In the genomic region with DNA sequence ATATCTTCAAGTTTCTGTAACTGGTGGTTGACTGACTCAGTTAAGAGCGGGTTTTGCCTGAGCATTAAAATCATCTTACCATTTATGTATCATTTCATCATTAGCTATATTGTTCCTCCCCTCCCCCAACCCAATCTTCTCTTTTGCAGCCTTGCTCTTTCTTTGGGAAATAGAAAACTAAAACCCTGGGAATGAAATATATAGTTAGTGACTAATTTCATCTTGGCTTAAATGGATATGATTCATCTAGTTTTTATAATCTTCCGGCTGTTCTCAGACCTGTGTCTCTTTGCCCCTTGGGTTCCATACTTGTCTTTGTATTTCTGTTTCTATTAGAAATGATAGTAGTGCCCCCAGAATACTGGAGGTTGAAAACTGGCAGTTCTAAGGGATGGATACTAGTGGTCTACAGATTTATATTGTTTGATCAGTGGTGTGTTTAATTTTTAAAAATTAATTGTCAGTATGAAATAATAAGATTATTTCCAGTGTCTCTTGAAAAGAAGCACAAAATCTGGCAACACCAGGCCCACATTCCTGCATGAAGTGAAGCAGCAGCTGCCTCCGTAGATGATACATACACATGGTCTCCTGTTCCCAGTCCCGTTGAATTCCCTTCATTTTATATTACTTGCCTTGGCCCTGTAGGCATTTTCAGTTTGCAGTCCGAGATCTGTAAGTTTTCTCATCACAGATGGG, we compare ENCODE assay signal across 16 cellular contexts. TPM values are rescaled to one million over a fixed set of nuclear protein-coding genes. Genes with fewer than 3 reads are reported as not detected.
DNase-seq lines count a peak whose midpoint lies in the region; ATAC-seq, FAIRE-seq and TF ChIP-seq lines count a peak whose summit lies in the region.
"Had no signal": no experiment of that assay in that cellular context is flagged by ENCODE, and none has a peak within 500 bp of the region (broad histone marks: within the 10 kb centered on the region; RNA-seq: fewer than 3 reads in every experiment).

No MANE protein-coding gene starts in this region.

- intact Hi-C loops in MCF 10A (cut with micrococcal nuclease) (loop anchor here (2.0 kb wide), 1 partner anchor 43 kb away; no protein-coding TSS in a partner anchor), breast epithelium (cut with DNase I; ENCODE audit: low total_unique reads) (no loop called here), thyroid gland (cut with DNase I) (no loop called here)

- H3K36me3 Mint-ChIP-seq in MCF 10A (ENCODE audit: insufficient read depth, unreplicated experiment), result no peaks in the 10 kb centered on the region
- peaks cover 4% of the 10 kb centered on the region for H3K36me3 Mint-ChIP-seq in effector memory CD8-positive, alpha-beta T cell (ENCODE audit: insufficient read depth)

- H3K4me3 Mint-ChIP-seq in MCF 10A (ENCODE audit: unreplicated experiment), result peak overlapping the region; percentile 63
- no peak overlapping the region for H3K4me3 Mint-ChIP-seq in effector memory CD8-positive, alpha-beta T cell
- H3K4me3 Mint-ChIP-seq: activated B cell treated with CpG ODN at 0.5 μM for 24 hours; activated T-cell treated with anti-CD3 and anti-CD28 coated beads, Interleukin-2, amount 50 U/mL, for 24 hours had no signal

- no peak for ATAC-seq in HG03520 (IDR thresholded peaks at IDR 0.05; ENCODE audit: unreplicated experiment)
- ATAC-seq in effector memory CD8-positive, alpha-beta T cell (replicated peaks), result no peak

- CTCF ChIA-PET in MCF 10A (lab: Yijun Ruan, JAX) (interaction anchor here (0.5 to 1.8 kb wide), 2 partner anchors 18 to 22 kb away, joined by 4 read pairs; no protein-coding TSS in a partner anchor), GM10248 (lab: Yijun Ruan, JAX) (interaction anchor here (0.8 to 1.4 kb wide), 3 partner anchors 10 to 173 kb away, joined by 3 read pairs; no protein-coding TSS in a partner anchor)

- H3K27me3 Mint-ChIP-seq in MCF 10A (ENCODE audit: insufficient read depth, unreplicated experiment), result no peaks in the 10 kb centered on the region
- no peaks in the 10 kb centered on the region for H3K27me3 Mint-ChIP-seq in effector memory CD8-positive, alpha-beta T cell
- H3K27me3 Mint-ChIP-seq: activated B cell treated with CpG ODN at 0.5 μM for 24 hours; activated T-cell treated with anti-CD3 and anti-CD28 coated beads, Interleukin-2, amount 50 U/mL, for 24 hours had no signal

- WGBS in thyroid gland, 2 donors, result 84 to 91% methylated on average over 5 of the region's 5 CpGs

- H3K36me3 ChIP-seq in breast epithelium (no peaks in the 10 kb centered on the region), keratinocyte (ENCODE audit: control insufficient read depth in 2 of 2, extremely low read depth in 1 of 2, insufficient read depth in 2 of 2, low read length in 2 of 2) (no peaks in the 10 kb centered on the region), thyroid gland (no peaks in the 10 kb centered on the region)
- H3K36me3 ChIP-seq: HAP-1, tibial nerve had no signal

- no peak for FAIRE-seq in keratinocyte (lab: Jason Lieb, UNC)

- H3K4me3 ChIP-seq in breast epithelium, result no peak overlapping the region
- peak overlapping the region in 2 of 3 experiments; percentile 52 to 57 for H3K4me3 ChIP-seq in keratinocyte (ENCODE audit: control insufficient read depth in 2 of 3, extremely low read depth in 1 of 3, insufficient read depth in 2 of 3, low read depth in 1 of 3, low read length in 3 of 3)
- no peak overlapping the region for H3K4me3 ChIP-seq in thyroid gland (replicated peaks in 1 of 3)
- H3K4me3 ChIP-seq: HAP-1, SK-N-MC, skin epidermis, tibial nerve had no signal

- peak overlapping the region; percentile 96 for H3K4me2 ChIP-seq in keratinocyte (ENCODE audit: control insufficient read depth, extremely low read depth, insufficient read depth, low read depth, low read length)

- H3K4me1 ChIP-seq in breast epithelium, result peaks cover 0 to 4% of the 10 kb centered on the region in 2 donors
- H3K4me1 ChIP-seq in keratinocyte (ENCODE audit: control insufficient read depth, extremely low read depth, insufficient read depth, low read length), result peaks cover 66% of the 10 kb centered on the region
- H3K4me1 ChIP-seq in thyroid gland, result peaks cover 6 to 18% of the 10 kb centered on the region in 2 donors

- no peaks in the 10 kb centered on the region for H3K27me3 ChIP-seq in breast epithelium
- no peaks in the 10 kb centered on the region for H3K27me3 ChIP-seq in keratinocyte (ENCODE audit: control insufficient read depth, extremely low read depth, insufficient read depth, low read length)
- no peaks in the 10 kb centered on the region for H3K27me3 ChIP-seq in thyroid gland
- H3K27me3 ChIP-seq: tibial nerve had no signal

- POLR2A ChIA-PET in MCF 10A (lab: Yijun Ruan, JAX), result interaction anchor here (0.7 to 13.2 kb wide), 11 partner anchors 8 to 294 kb away, joined by 3 to 316 read pairs (median 8); a partner anchor contains a TSS
- POLR2A ChIA-PET in GM10248 (lab: Yijun Ruan, JAX), result no interaction called here

- H3K9me3 ChIP-seq in breast epithelium (no peaks in the 10 kb centered on the region), keratinocyte (ENCODE audit: control insufficient read depth, low read depth, low read length) (no peaks in the 10 kb centered on the region), thyroid gland (no peaks in the 10 kb centered on the region)
- H3K9me3 ChIP-seq: HAP-1, tibial nerve had no signal

- TSS peak; percentile 45 for BruUV-seq in MCF 10A (replicated peaks; lab: Mats Ljungman, UMichigan)

- no peaks in the 10 kb centered on the region for H4K20me1 ChIP-seq in keratinocyte (ENCODE audit: control insufficient read depth, extremely low read depth, insufficient read depth, low read length)

- H2AFZ ChIP-seq in keratinocyte (ENCODE audit: control insufficient read depth, low read length), result peak overlapping the region; percentile 38

- peaks cover 34% of the 10 kb centered on the region for H3K79me2 ChIP-seq in keratinocyte (ENCODE audit: control insufficient read depth, insufficient read depth, low read length)

- TF ChIP-seq CTCF in MCF 10A (IDR thresholded peaks at IDR 0.05; ENCODE audit: unreplicated experiment), result no peak
- TF ChIP-seq CTCF in breast epithelium (IDR thresholded peaks at IDR 0.05), result no peak
- TF ChIP-seq CTCF in keratinocyte (optimal IDR thresholded peaks at IDR 0.05 in 1 of 3, IDR thresholded peaks at IDR 0.05 in 1 of 3, conservative IDR thresholded peaks at IDR 0.05 in 1 of 3; ENCODE audit: extremely low read depth in 1 of 3, insufficient read depth in 2 of 3, low read length in 3 of 3), result no peak
- no peak for TF ChIP-seq CTCF in GM10248 (IDR thresholded peaks at IDR 0.05; ENCODE audit: control extremely low read depth, extremely low read depth, low read depth, missing control alignments)
- no peak for TF ChIP-seq CTCF in thyroid gland (IDR thresholded peaks at IDR 0.05)

- DNase-seq in MCF 10A (ENCODE audit: unreplicated experiment), result peak; percentile 80
- no peak for DNase-seq in breast epithelium (ENCODE audit: low spot score in 2 of 2)
- no peak for DNase-seq in keratinocyte (ENCODE audit: low read depth, low spot score)
- no peak for DNase-seq in GM10248 (ENCODE audit: extremely low spot score)
- DNase-seq in effector memory CD8-positive, alpha-beta T cell, result no peak
- DNase-seq in thyroid gland, result no peak
- DNase-seq: 8988T; activated B cell treated with CpG ODN at 0.5 μM for 24 hours; activated T-cell treated with anti-CD3 and anti-CD28 coated beads, Interleukin-2, amount 50 U/mL, for 24 hours; NCI-H1417 had no signal

- no peak for TF ChIP-seq POLR2A in breast epithelium (IDR thresholded peaks at IDR 0.05)
- no peak for TF ChIP-seq POLR2A in thyroid gland (IDR thresholded peaks at IDR 0.05)

- H3K9me1 ChIP-seq in keratinocyte (ENCODE audit: control insufficient read depth, extremely low read depth, insufficient read depth, low read length), result no peaks in the 10 kb centered on the region

- H3K27ac ChIP-seq in breast epithelium (peak overlapping the region in 1 of 2 donors; percentile 37), cingulate gyrus (ENCODE audit: low read depth, low read length) (peak overlapping the region; percentile 41), keratinocyte (ENCODE audit: control insufficient read depth, insufficient read depth, low read length) (peak overlapping the region; percentile 89), thyroid gland (no peak overlapping the region)
- H3K27ac ChIP-seq: SK-N-MC, tibial nerve had no signal

- H3K4me1 Mint-ChIP-seq in MCF 10A (ENCODE audit: insufficient read depth, unreplicated experiment), result peaks cover 58% of the 10 kb centered on the region
- H3K4me1 Mint-ChIP-seq in effector memory CD8-positive, alpha-beta T cell (ENCODE audit: low read depth in 2 of 2), result peaks cover 0 to 14% of the 10 kb centered on the region in 2 donors

- H3K9me3 Mint-ChIP-seq in MCF 10A (ENCODE audit: unreplicated experiment), result no peaks in the 10 kb centered on the region
- H3K9me3 Mint-ChIP-seq in effector memory CD8-positive, alpha-beta T cell, result no peaks in the 10 kb centered on the region
- H3K9me3 Mint-ChIP-seq: activated B cell treated with CpG ODN at 0.5 μM for 24 hours had no signal

- dilution Hi-C loops in keratinocyte (cut with MboI; ENCODE audit: extremely low pct_ligation_motif_present, low sequenced_read_pairs), result no loop called here

- H3K9ac ChIP-seq in keratinocyte (ENCODE audit: control insufficient read depth, extremely low read depth, insufficient read depth, low read length), result peak overlapping the region; percentile 60

- peak overlapping the region; percentile 92 for H3K27ac Mint-ChIP-seq in MCF 10A (ENCODE audit: low read depth, unreplicated experiment)
- H3K27ac Mint-ChIP-seq in effector memory CD8-positive, alpha-beta T cell, result no peak overlapping the region
- H3K27ac Mint-ChIP-seq: activated B cell treated with CpG ODN at 0.5 μM for 24 hours; activated T-cell treated with anti-CD3 and anti-CD28 coated beads, Interleukin-2, amount 50 U/mL, for 24 hours had no signal

RNA-seq across cellular contexts. Expression of a gene that starts 44.5 kb away (rescaled TPM):
- total RNA-seq in MCF 10A (2022) (12.4 and 13.1 TPM in 2 replicates), breast epithelium (10 to 100 TPM in 2 of 3 donors, 1 to 10 TPM in 1; 9.8 to 19.9 (median 15.4) TPM), thyroid gland (10 to 100 TPM; 14.6 to 22.7 (median 20.4) TPM)
- polyA plus RNA-seq in keratinocyte, result 5.8 to 10.0 TPM (median 8.4 TPM) in 3 replicates
- polyA plus RNA-seq in keratinocyte (2011; ENCODE audit: low read depth), result 2.9 TPM
- 5.0 and 6.7 TPM in 2 replicates for polyA plus RNA-seq in keratinocyte (2011; cell fraction: cytosol; rRNA removed)
- polyA plus RNA-seq in keratinocyte (2011; cell fraction: nucleus; rRNA removed), result 12.7 and 13.5 TPM in 2 replicates
- 5.5 and 7.3 TPM in 2 replicates for polyA plus RNA-seq in keratinocyte (2012; ENCODE audit: low replicate concordance)
- polyA minus RNA-seq in keratinocyte, result 12.4 to 21.3 TPM (median 15.6 TPM) in 3 replicates
- polyA minus RNA-seq in keratinocyte (2011; cell fraction: cytosol; rRNA and poly(A)+ RNA removed), result 7.3 TPM
- 13.6 and 34.7 TPM in 2 replicates for polyA minus RNA-seq in keratinocyte (2011; cell fraction: nucleus; rRNA and poly(A)+ RNA removed)

Comparison
In these comparisons a context has a peak if more than half of its experiments do, and no peak if none do; other contexts are left out.
1. H3K27ac ChIP-seq: peak in cingulate gyrus (single experiment) and keratinocyte (single experiment); none in thyroid gland (0 of 3).
2. H3K4me3 ChIP-seq: peak in keratinocyte (2 of 3); none in breast epithelium (0 of 3) and thyroid gland (0 of 3).